Comparison of ENCODE assay signal across 1 cellular context in genomic region chr10:78750418-78750817, GRCh38.
TF ChIP-seq lines count a peak whose summit lies in the region.

No MANE protein-coding gene starts in this region.

TF ChIP-seq in K562, 482 proteins besides CTCF, POLR2A, EP300 and RAD21 (continued from another document):
- peak; percentile 33 for TF ChIP-seq ASH1L (IDR thresholded peaks at IDR 0.05; ENCODE audit: borderline replicate concordance, low read depth, partially characterized antibody)
TF ChIP-seq in K562: peak in this region for 6.
